In genomic region chr7:120998525-120998924, GRCh38 we compare ENCODE assay signal across 15 cellular contexts. TPM values are rescaled to one million over a fixed set of nuclear protein-coding genes. Genes with fewer than 3 reads are reported as not detected.
"Had no signal": no experiment of that assay in that cellular context is flagged by ENCODE, and none has a peak within 500 bp of the region (broad histone marks: within the 10 kb centered on the region; RNA-seq: fewer than 3 reads in every experiment).

No MANE protein-coding gene starts in this region.

- H3K27ac ChIP-seq: neural progenitor cell had no signal

- H3K4me1 ChIP-seq: neural progenitor cell had no signal

- H3K36me3 Mint-ChIP-seq: activated naive CD4-positive, alpha-beta T cell treated with anti-CD3 and anti-CD28 coated beads, Interleukin-2, amount 50 U/mL, for 24 hours; brain; neural progenitor cell; stimulated activated memory B cell treated with anti-CD40 and anti-IgM and Interleukin-4, amounts not matched to agents 10 μg/mL and 1 μg/mL and 100 μg/mL, for 72 hours had no signal

- H3K9me3 ChIP-seq: ovary had no signal

- H3K4me3 ChIP-seq: dorsolateral prefrontal cortex, neural progenitor cell, ovary had no signal

- H3K27me3 ChIP-seq: neural progenitor cell, ovary had no signal

- ATAC-seq: stimulated activated memory B cell treated with anti-CD40 and anti-IgM and Interleukin-4, amounts not matched to agents 10 μg/mL and 1 μg/mL and 100 μg/mL, for 72 hours had no signal

- H3K27ac Mint-ChIP-seq: activated naive CD4-positive, alpha-beta T cell treated with anti-CD3 and anti-CD28 coated beads, Interleukin-2, amount 50 U/mL, for 24 hours; neural progenitor cell; stimulated activated memory B cell treated with anti-CD40 and anti-IgM and Interleukin-4, amounts not matched to agents 10 μg/mL and 1 μg/mL and 100 μg/mL, for 72 hours had no signal

- H3K4me1 Mint-ChIP-seq: neural progenitor cell had no signal

- H3K4me3 Mint-ChIP-seq: activated naive CD4-positive, alpha-beta T cell treated with anti-CD3 and anti-CD28 coated beads, Interleukin-2, amount 50 U/mL, for 24 hours; brain; neural progenitor cell; stimulated activated memory B cell treated with anti-CD40 and anti-IgM and Interleukin-4, amounts not matched to agents 10 μg/mL and 1 μg/mL and 100 μg/mL, for 72 hours had no signal

- DNase-seq: activated CD4-positive, alpha-beta T cell treated with anti-CD3 and anti-CD28 coated beads, Interleukin-2, amount 50 U/mL, for 4 hours; activated CD4-positive, CD25-positive, alpha-beta regulatory T cell treated with anti-CD3 and anti-CD28 coated beads, Interleukin-2, amount 50 U/mL, for 72 hours; activated effector memory CD4-positive, alpha-beta T cell treated with Interleukin-2 at 50 U/mL for 16 hours; activated T-cell treated with anti-CD3 and anti-CD28 coated beads, Interleukin-2, amount 50 U/mL, for 1 hour; amniotic stem cell; islet precursor cell; mesendoderm; ovary; small intestine had no signal

- H3K36me3 ChIP-seq: neural progenitor cell, ovary had no signal

- H3K9ac ChIP-seq: neural progenitor cell had no signal

- H3K4me2 ChIP-seq: neural progenitor cell had no signal

- H3K9me3 Mint-ChIP-seq: activated naive CD4-positive, alpha-beta T cell treated with anti-CD3 and anti-CD28 coated beads, Interleukin-2, amount 50 U/mL, for 24 hours; brain; neural progenitor cell; stimulated activated memory B cell treated with anti-CD40 and anti-IgM and Interleukin-4, amounts not matched to agents 10 μg/mL and 1 μg/mL and 100 μg/mL, for 72 hours had no signal

- H2AFZ ChIP-seq: neural progenitor cell had no signal

RNA-seq across cellular contexts. Expression of gene CPED1, which starts 10.0 kb away (rescaled TPM):
- total RNA-seq: T-helper 2 cell treated with Interferon-gamma antibody and Interleukin-4, amounts not matched to agents 100 ng/mL and 5 ng/mL, for 36 hours had no signal
